Comparison of ENCODE assay signal across 12 cellular contexts in genomic region chr19:15265214-15265613, GRCh38. TPM values are rescaled to one million over a fixed set of nuclear protein-coding genes. Genes with fewer than 3 reads are reported as not detected.
DNase-seq lines count a peak whose midpoint lies in the region; TF ChIP-seq lines count a peak whose summit lies in the region.
"Had no signal": no experiment of that assay in that cellular context is flagged by ENCODE, and none has a peak within 500 bp of the region (broad histone marks: within the 10 kb centered on the region; RNA-seq: fewer than 3 reads in every experiment).

No MANE protein-coding gene starts in this region.

- H3K36me3 Mint-ChIP-seq in activated T-helper 2 cell treated with anti-CD3 and anti-CD28 coated beads, Interferon-gamma antibody, Interleukin-2, Interleukin-4, amounts not matched to agents 10 μg/mL and 5 μg/mL and 100 μg/mL, durations not matched to agents 14 hours and 24 hours and 36 hours (ENCODE audit: low read depth): peaks cover 71% of the 10 kb centered on the region

- H3K4me3 Mint-ChIP-seq in activated T-helper 2 cell treated with anti-CD3 and anti-CD28 coated beads, Interferon-gamma antibody, Interleukin-2, Interleukin-4, amounts not matched to agents 10 μg/mL and 5 μg/mL and 100 μg/mL, durations not matched to agents 14 hours and 24 hours and 36 hours (ENCODE audit: low read depth): no peak overlapping the region

- H3K27me3 ChIP-seq in AG04450 (ENCODE audit: control insufficient read depth, insufficient read depth, low read length): no peaks in the 10 kb centered on the region
- H3K27me3 ChIP-seq in WERI-Rb-1 (ENCODE audit: insufficient read depth, low read depth, severe bottlenecking): no peaks in the 10 kb centered on the region
- no peaks in the 10 kb centered on the region for H3K27me3 ChIP-seq in hepatocyte
- H3K27me3 ChIP-seq in skeletal muscle satellite cell (ENCODE audit: control insufficient read depth, insufficient read depth, low read length): no peaks in the 10 kb centered on the region
- H3K27me3 ChIP-seq: BLaER1 had no signal

- H4K20me1 ChIP-seq in hepatocyte (ENCODE audit: insufficient read depth, poor library complexity, severe bottlenecking): peaks cover 82% of the 10 kb centered on the region

- H3K9me3 ChIP-seq in AG04450 (ENCODE audit: control insufficient read depth, insufficient read depth, low read length): no peaks in the 10 kb centered on the region; the same call in 1 of the 2 replicates
- no peaks in the 10 kb centered on the region for H3K9me3 ChIP-seq in WERI-Rb-1 (ENCODE audit: severe bottlenecking)
- H3K9me3 ChIP-seq in hepatocyte (ENCODE audit: low read depth): no peaks in the 10 kb centered on the region
- H3K9me3 ChIP-seq in skeletal muscle satellite cell (replicated peaks; ENCODE audit: low read length): no peaks in the 10 kb centered on the region
- H3K9me3 ChIP-seq: BLaER1 had no signal

- no peaks in the 10 kb centered on the region for H3K27me3 Mint-ChIP-seq in activated T-helper 2 cell treated with anti-CD3 and anti-CD28 coated beads, Interferon-gamma antibody, Interleukin-2, Interleukin-4, amounts not matched to agents 10 μg/mL and 5 μg/mL and 100 μg/mL, durations not matched to agents 14 hours and 24 hours and 36 hours (ENCODE audit: low read depth)

- H2AFZ ChIP-seq in hepatocyte: no peak overlapping the region

- peaks cover 92% of the 10 kb centered on the region for H3K36me3 ChIP-seq in WERI-Rb-1
- no peaks in the 10 kb centered on the region for H3K36me3 ChIP-seq in hepatocyte (replicated peaks; ENCODE audit: insufficient read depth, low read depth)
- H3K36me3 ChIP-seq in skeletal muscle satellite cell (ENCODE audit: insufficient read depth, low read length): peaks cover 75% of the 10 kb centered on the region

- H3K27ac ChIP-seq in AG04450 (ENCODE audit: low read depth, low read length) (peak overlapping the region; percentile 63), WERI-Rb-1 (peak overlapping the region; percentile 48), hepatocyte (peak overlapping the region; percentile 31)
- H3K27ac ChIP-seq: BLaER1 had no signal

- H3K4me2 ChIP-seq in hepatocyte (no peak overlapping the region), skeletal muscle satellite cell (ENCODE audit: low read length) (peak overlapping the region; percentile 20)
- H3K4me2 ChIP-seq: BLaER1 had no signal

- H3K9me3 Mint-ChIP-seq in activated T-helper 2 cell treated with anti-CD3 and anti-CD28 coated beads, Interferon-gamma antibody, Interleukin-2, Interleukin-4, amounts not matched to agents 10 μg/mL and 5 μg/mL and 100 μg/mL, durations not matched to agents 14 hours and 24 hours and 36 hours: no peaks in the 10 kb centered on the region

- POLR2A ChIA-PET in AG04450 (lab: Yijun Ruan, JAX): interaction anchor here (1.1 to 1.8 kb wide), 7 partner anchors 15 to 169 kb away, joined by 3 to 10 read pairs (median 8); partner anchors contain the start of gene AKAP8L

- no peak overlapping the region for H3K27ac Mint-ChIP-seq in activated T-helper 2 cell treated with anti-CD3 and anti-CD28 coated beads, Interferon-gamma antibody, Interleukin-2, Interleukin-4, amounts not matched to agents 10 μg/mL and 5 μg/mL and 100 μg/mL, durations not matched to agents 14 hours and 24 hours and 36 hours

- 94% methylated on average over 8 of the region's 16 CpGs for WGBS in hepatocyte (ENCODE audit: low lambda C conversion rate, missing lambda C conversion rate)

- CTCF ChIA-PET in AG04450 (lab: Charles Lee): interaction anchor here (2.0 kb wide), 1 partner anchor 13 kb away, joined by 8 read pairs; no protein-coding TSS in a partner anchor

- DNase-seq in AG04450 (ENCODE audit: low read depth, low spot score) (no peak), WERI-Rb-1 (peak; percentile 4), hepatocyte (ENCODE audit: low spot score) (no peak), NCI-H774 (lab: John Stamatoyannopoulos, UW) (no peak), NCI-H1436 treated with DMSO at 0.1 percent for 48 hours (lab: John Stamatoyannopoulos, UW) (no peak)
- DNase-seq in activated T-helper 2 cell treated with anti-CD3 and anti-CD28 coated beads, Interferon-gamma antibody, Interleukin-2, Interleukin-4, amounts not matched to agents 10 μg/mL and 5 μg/mL and 100 μg/mL, durations not matched to agents 14 hours and 24 hours and 36 hours (ENCODE audit: low spot score): no peak
- DNase-seq in stimulated activated CD4-positive, alpha-beta T cell treated with anti-CD3 and anti-CD28 coated beads, Interleukin-15, amount 100 ng/mL, for 24 hours: no peak
- DNase-seq: activated CD8-positive, alpha-beta memory T cell treated with anti-CD3 and anti-CD28 coated beads, Interleukin-2, amount 50 U/mL, for 48 hours; stimulated activated CD4-positive, alpha-beta T cell treated with anti-CD3 and anti-CD28 coated beads, Interleukin-12 subunit alpha, Interleukin-12 subunit beta, amount 100 ng/mL, for 4 hours had no signal

- H3K4me1 ChIP-seq in hepatocyte (ENCODE audit: insufficient read depth) (peaks cover 11% of the 10 kb centered on the region), skeletal muscle satellite cell (ENCODE audit: control insufficient read depth, insufficient read depth, low read length) (peaks cover 26% of the 10 kb centered on the region)

- peaks cover 1% of the 10 kb centered on the region for H3K4me1 Mint-ChIP-seq in activated T-helper 2 cell treated with anti-CD3 and anti-CD28 coated beads, Interferon-gamma antibody, Interleukin-2, Interleukin-4, amounts not matched to agents 10 μg/mL and 5 μg/mL and 100 μg/mL, durations not matched to agents 14 hours and 24 hours and 36 hours (ENCODE audit: low read depth)

- no peak for TF ChIP-seq CTCF in AG04450 (IDR thresholded peaks at IDR 0.05; ENCODE audit: low read depth, low read length)
- no peak for TF ChIP-seq CTCF in WERI-Rb-1 (IDR thresholded peaks at IDR 0.05; ENCODE audit: low read depth, low read length)
- TF ChIP-seq CTCF in hepatocyte (IDR thresholded peaks at IDR 0.05; ENCODE audit: poor library complexity): no peak

- intact Hi-C loops in activated T-helper 2 cell treated with anti-CD3 and anti-CD28 coated beads, Interferon-gamma antibody, Interleukin-2, Interleukin-4, amounts not matched to agents 10 μg/mL and 5 μg/mL and 100 μg/mL, durations not matched to agents 14 hours and 24 hours and 36 hours (cut with micrococcal nuclease): loop anchor here (2.0 kb wide), 1 partner anchor 290 kb away; no protein-coding TSS in a partner anchor

- peak overlapping the region; percentile 12 for H3K9ac ChIP-seq in skeletal muscle satellite cell (ENCODE audit: low read depth, low read length)
- H3K9ac ChIP-seq: BLaER1 had no signal

- H3K4me3 ChIP-seq in AG04450 (ENCODE audit: low read depth, low read length): no peak overlapping the region
- H3K4me3 ChIP-seq in WERI-Rb-1 (ENCODE audit: low read depth, low read length): no peak overlapping the region
- H3K4me3 ChIP-seq in hepatocyte: no peak overlapping the region
- H3K4me3 ChIP-seq in skeletal muscle satellite cell (ENCODE audit: low read length): no peak overlapping the region
- H3K4me3 ChIP-seq: BLaER1 had no signal

- peaks cover 89% of the 10 kb centered on the region for H3K79me2 ChIP-seq in hepatocyte

- H3K9me2 ChIP-seq in hepatocyte (replicated peaks; ENCODE audit: insufficient read depth): no peaks in the 10 kb centered on the region

RNA-seq across cellular contexts. Expression of gene EPHX3, which starts 33.0 kb away (rescaled TPM):
- polyA plus RNA-seq in AG04450 (2011; rRNA removed): not detected in 2 replicates
- polyA minus RNA-seq in AG04450 (2011; rRNA and poly(A)+ RNA removed): 0.13 and 0.55 TPM in 2 replicates
- total RNA-seq in hepatocyte: 0.36 and 1.6 TPM in 2 replicates
- polyA plus RNA-seq in hepatocyte: 3.5 and 3.6 TPM in 2 replicates
- total RNA-seq in skeletal muscle satellite cell (2012; rRNA removed): under 0.01 TPM in 1 of 2 replicates, not detected in the other
- 0.16 TPM in 1 of 2 replicates, not detected in the other for total RNA-seq in activated T-helper 2 cell treated with anti-CD3 and anti-CD28 coated beads, Interferon-gamma antibody, Interleukin-2, Interleukin-4, amounts not matched to agents 10 μg/mL and 5 μg/mL and 100 μg/mL, durations not matched to agents 14 hours and 24 hours and 36 hours
- total RNA-seq: HT-29 had no signal
